ENCODE assay signal across 12 cellular contexts in the genomic region with DNA sequence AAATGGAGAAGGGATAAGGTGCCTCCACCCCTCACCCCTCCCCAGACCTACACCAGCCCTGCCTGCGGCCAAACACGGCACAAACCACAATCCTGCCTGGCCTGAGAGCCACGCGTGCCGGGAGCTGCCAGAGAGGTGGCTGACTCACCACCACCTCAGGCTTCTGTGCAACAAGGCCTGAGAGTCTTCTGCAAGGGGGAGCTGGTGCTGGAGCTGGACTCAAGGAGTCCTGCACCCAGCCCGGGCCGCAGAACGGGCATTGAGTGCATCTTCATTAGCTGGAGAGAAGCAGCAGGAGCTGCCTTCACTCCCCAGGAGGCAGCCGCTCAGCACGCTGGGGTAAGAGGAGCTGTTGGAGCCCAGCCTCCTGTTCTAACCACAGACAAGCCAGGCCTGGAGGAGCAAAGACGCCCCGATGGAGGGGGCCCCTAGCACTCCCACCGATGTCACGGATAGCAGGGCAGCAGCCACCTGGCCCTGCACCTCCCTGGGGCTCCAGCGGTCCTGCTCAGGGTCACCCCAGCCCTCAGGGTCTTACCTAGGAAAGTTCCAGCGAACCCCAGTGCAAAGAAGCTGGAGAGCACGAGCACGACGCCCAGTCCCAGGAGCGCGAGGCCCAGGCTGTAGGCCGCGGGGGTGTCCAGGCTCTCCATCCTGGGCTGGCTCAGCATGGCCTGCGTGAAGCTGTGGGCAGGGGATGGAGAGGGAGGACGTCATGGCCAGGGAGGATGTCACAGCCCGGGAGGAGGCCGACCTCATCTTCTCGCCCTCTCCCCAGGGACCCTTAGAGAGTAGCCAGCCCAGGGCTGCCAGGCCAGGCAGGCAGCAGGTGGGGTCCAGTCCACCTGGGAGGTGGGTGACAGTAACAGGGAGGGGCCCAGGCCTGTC. TPM values are rescaled to one million over a fixed set of nuclear protein-coding genes. Genes with fewer than 3 reads are reported as not detected.
DNase-seq lines count a peak whose midpoint lies in the region; ATAC-seq and FAIRE-seq lines count a peak whose summit lies in the region.
"Had no signal": no experiment of that assay in that cellular context is flagged by ENCODE, and none has a peak within 500 bp of the region (broad histone marks: within the 10 kb centered on the region; RNA-seq: fewer than 3 reads in every experiment).

No MANE protein-coding gene starts in this region.

- H2BK12ac ChIP-seq in neuronal stem cell (ENCODE audit: low read length) = no peak overlapping the region

- H2AFZ ChIP-seq in neuronal stem cell (ENCODE audit: low read length) = no peak overlapping the region

- no peak overlapping the region for H4K91ac ChIP-seq in neuronal stem cell (ENCODE audit: low read depth, low read length, poor library complexity)

- no peak overlapping the region for H3K27ac ChIP-seq in neuronal stem cell (replicated peaks; ENCODE audit: low read length)
- H3K27ac ChIP-seq: neutrophil, SK-N-MC had no signal

- no peak overlapping the region for H2BK5ac ChIP-seq in neuronal stem cell (ENCODE audit: low read length)

- no peak overlapping the region for H3K23ac ChIP-seq in neuronal stem cell (ENCODE audit: low read depth, low read length, poor library complexity)

- H3K18ac ChIP-seq in neuronal stem cell (ENCODE audit: low read length) = peak overlapping the region; percentile 46

- no peak overlapping the region for H3K4ac ChIP-seq in neuronal stem cell (ENCODE audit: low read length)

- WGBS in neuronal stem cell (ENCODE audit: extremely low coverage in 2 of 2, insufficient read length in 2 of 2, insufficient replicate concordance in 1 of 2), 2 donors = no CpG with 5 or more reads among the region's 28 CpGs

- H3K9ac ChIP-seq in neuronal stem cell (ENCODE audit: low read depth, low read length, poor library complexity) = peak overlapping the region; percentile 12

- no peak overlapping the region for H3K4me2 ChIP-seq in neuronal stem cell (ENCODE audit: insufficient read depth, low read length, poor library complexity, severe bottlenecking)

- no peak for FAIRE-seq in frontal cortex (lab: Jason Lieb, UNC)

- H3K14ac ChIP-seq in neuronal stem cell (ENCODE audit: low read length) = no peak overlapping the region

- peak; percentile 96 for DNase-seq in Daoy (ENCODE audit: low read depth)
- DNase-seq in NCI-H226 = peak; percentile 98
- peak; percentile 63 for DNase-seq in dedifferentiated amniotic fluid mesenchymal stem cell (ENCODE audit: extremely low spot score)
- DNase-seq in neuronal stem cell (ENCODE audit: low spot score) = no peak
- no peak for DNase-seq in frontal cortex (ENCODE audit: low spot score in 2 of 2)
- DNase-seq in hippocampal formation (lab: John Stamatoyannopoulos, UW) = no peak
- no peak for DNase-seq in anterior cingulate cortex (lab: John Stamatoyannopoulos, UW)
- DNase-seq: activated gamma-delta T cell, foreskin melanocyte had no signal

- peaks cover 3% of the 10 kb centered on the region for H3K79me1 ChIP-seq in neuronal stem cell (ENCODE audit: low read depth, low read length)

- H3K27me3 ChIP-seq in neuronal stem cell (ENCODE audit: control insufficient read depth in 3 of 3, insufficient read depth in 3 of 3, low read depth in 1 of 3, low read length in 3 of 3) = no peaks in the 10 kb centered on the region
- H3K27me3 ChIP-seq: neutrophil had no signal

- H3K9me3 ChIP-seq in neuronal stem cell (replicated peaks in 1 of 2; ENCODE audit: control insufficient read depth in 2 of 2, insufficient read depth in 1 of 2, low read depth in 1 of 2, low read length in 2 of 2) = no peaks in the 10 kb centered on the region
- H3K9me3 ChIP-seq: neutrophil had no signal

- ATAC-seq in GM18502 (IDR thresholded peaks at IDR 0.05; ENCODE audit: poor library complexity, unreplicated experiment) = no peak

- no peak overlapping the region for H4K8ac ChIP-seq in neuronal stem cell (ENCODE audit: low read depth, low read length)

- no peak overlapping the region for H3K4me3 ChIP-seq in neuronal stem cell (ENCODE audit: low read length in 2 of 2)
- H3K4me3 ChIP-seq: SK-N-MC had no signal

- H2BK120ac ChIP-seq in neuronal stem cell (ENCODE audit: low read depth, low read length) = peak overlapping the region; percentile 32

- peaks cover 3 to 14% of the 10 kb centered on the region in 2 donors for H3K4me1 ChIP-seq in neuronal stem cell (ENCODE audit: control insufficient read depth in 2 of 2, insufficient read depth in 1 of 2, low read depth in 1 of 2, low read length in 2 of 2)

- peak overlapping the region; percentile 10 for H2AK5ac ChIP-seq in neuronal stem cell (ENCODE audit: low read depth, low read length)

- no peak overlapping the region for H2BK15ac ChIP-seq in neuronal stem cell (ENCODE audit: low read length)

- no peaks in the 10 kb centered on the region for H3K36me3 ChIP-seq in neuronal stem cell (replicated peaks in 1 of 2; ENCODE audit: control insufficient read depth in 2 of 2, insufficient read depth in 2 of 2, low read length in 2 of 2)
- H3K36me3 ChIP-seq: neutrophil had no signal

RNA-seq across cellular contexts. Expression of a gene that starts 16.0 kb away (rescaled TPM):
- 0.46 TPM in 1 of 2 replicates, not detected in the other for total RNA-seq in Daoy (2014; rRNA removed; shearing (Covaris generic))
- 1.2 TPM for polyA plus RNA-seq in neuronal stem cell (2013, experiment 1 of 2)
- polyA plus RNA-seq in neuronal stem cell (2013, experiment 2 of 2) = 0.90 TPM
- 11.0 TPM for total RNA-seq in frontal cortex

RNA-seq across cellular contexts. Expression of a gene that starts 35.4 kb away (rescaled TPM):
- 11.9 and 13.4 TPM in 2 replicates for total RNA-seq in Daoy (2014; rRNA removed; shearing (Covaris generic))
- 17.1 TPM for polyA plus RNA-seq in neuronal stem cell (2013, experiment 1 of 2)
- polyA plus RNA-seq in neuronal stem cell (2013, experiment 2 of 2) = 17.1 TPM
- 12.6 TPM for total RNA-seq in frontal cortex

Comparison
In these comparisons a context has a peak if more than half of its experiments do, and no peak if none do; other contexts are left out.
1. DNase-seq: peak in Daoy (single experiment), NCI-H226 (single experiment) and dedifferentiated amniotic fluid mesenchymal stem cell (single experiment); none in neuronal stem cell (single experiment), frontal cortex (0 of 2), hippocampal formation (0 of 2) and anterior cingulate cortex (0 of 58).